14 cellular contexts compared by ENCODE assay signal in genomic region chr1:198933506-198933905, GRCh38.
DNase-seq lines count a peak whose midpoint lies in the region; ATAC-seq, FAIRE-seq and TF ChIP-seq lines count a peak whose summit lies in the region.
"Had no signal": no experiment of that assay in that cellular context is flagged by ENCODE, and none has a peak within 500 bp of the region (broad histone marks: within the 10 kb centered on the region; RNA-seq: fewer than 3 reads in every experiment).

No MANE protein-coding gene starts in this region.

- H3K4me2 ChIP-seq in A549 (peak overlapping the region; percentile 70), HCT116 (ENCODE audit: low read length) (peak overlapping the region; percentile 82; the same call in 1 of the 2 replicates)

- CTCF ChIA-PET in A549 (lab: Yijun Ruan, JAX) (interaction anchor here (0.6 kb wide), 1 partner anchor 1296 kb away, joined by 5 read pairs; no protein-coding TSS in a partner anchor), HCT116 (lab: Charles Lee) (no interaction called here), activated B cell treated with CpG ODN at 0.5 μM for 24 hours (lab: Charles Lee) (no interaction called here)

- H3K9me3 ChIP-seq in A549 (no peaks in the 10 kb centered on the region), HCT116 (ENCODE audit: control insufficient read depth in 1 of 2, insufficient read depth in 1 of 2, low read depth in 1 of 2, low read length in 2 of 2) (no peaks in the 10 kb centered on the region), testis (no peaks in the 10 kb centered on the region)
- H3K9me3 ChIP-seq: sigmoid colon had no signal

- WGBS in A549 (ENCODE audit: missing lambda C conversion rate), result 66% methylated on average over 3 of the region's 3 CpGs
- WGBS in testis, 2 donors, result 62 to 64% methylated on average over 3 of the region's 3 CpGs

- peak overlapping the region; percentile 55; the same call in 2 of the 3 replicates for H3K4me3 ChIP-seq in A549
- H3K4me3 ChIP-seq in HCT116 (replicated peaks in 1 of 2; ENCODE audit: low read depth in 1 of 2, low read length in 2 of 2), result no peak overlapping the region
- H3K4me3 ChIP-seq in kidney epithelial cell (ENCODE audit: low read depth, low read length), result peak overlapping the region; percentile 94
- H3K4me3 ChIP-seq in testis, result no peak overlapping the region
- H3K4me3 ChIP-seq: sigmoid colon had no signal

- ATAC-seq in A549 (no peak), HCT116 (no peak), activated B cell treated with CpG ODN at 0.5 μM for 24 hours (ENCODE audit: low read depth) (no peak), GM19395 (IDR thresholded peaks at IDR 0.05; ENCODE audit: unreplicated experiment) (no peak)
- ATAC-seq: activated T-helper 17 cell treated with anti-CD3 and anti-CD28 coated beads, Interleukin-2, amount 50 U/mL, for 72 hours had no signal

- H3K79me2 ChIP-seq in HCT116 (ENCODE audit: insufficient read depth, low read length), result peaks cover 60% of the 10 kb centered on the region

- peaks cover 48% of the 10 kb centered on the region for H3K4me1 Mint-ChIP-seq in activated B cell treated with CpG ODN at 0.5 μM for 24 hours

- TF ChIP-seq CTCF in A549 (IDR thresholded peaks at IDR 0.05) (no peak), HCT116 (IDR thresholded peaks at IDR 0.05 in 2 of 3, conservative IDR thresholded peaks at IDR 0.05 in 1 of 3; ENCODE audit: borderline replicate concordance in 1 of 3, insufficient read depth in 1 of 3, low read depth in 2 of 3, low read length in 2 of 3) (no peak), activated B cell treated with CpG ODN at 0.5 μM for 24 hours (IDR thresholded peaks at IDR 0.05) (no peak), kidney epithelial cell (IDR thresholded peaks at IDR 0.05; ENCODE audit: insufficient read depth, low read length, poor library complexity, severe bottlenecking) (no peak), testis (IDR thresholded peaks at IDR 0.05) (no peak)

- peaks cover 2% of the 10 kb centered on the region for H3K27me3 Mint-ChIP-seq in activated B cell treated with CpG ODN at 0.5 μM for 24 hours
- H3K27me3 Mint-ChIP-seq: activated T-helper 17 cell treated with anti-CD3 and anti-CD28 coated beads, Interleukin-2, amount 50 U/mL, for 72 hours had no signal

- H3K27me3 ChIP-seq in HCT116 (ENCODE audit: insufficient read depth, low read length) (no peaks in the 10 kb centered on the region), kidney epithelial cell (ENCODE audit: control insufficient read depth, insufficient read depth, low read length) (no peaks in the 10 kb centered on the region), testis (no peaks in the 10 kb centered on the region)
- H3K27me3 ChIP-seq: sigmoid colon had no signal

- H3K4me1 ChIP-seq in A549, result peaks cover 4% of the 10 kb centered on the region; the same call in 1 of the 3 replicates
- peaks cover 31 to 86% of the 10 kb centered on the region in 2 experiments for H3K4me1 ChIP-seq in HCT116 (ENCODE audit: control insufficient read depth in 1 of 2, insufficient read depth in 2 of 2, low read length in 2 of 2)
- H3K4me1 ChIP-seq in testis, result peaks cover 5% of the 10 kb centered on the region

- RAD21 ChIA-PET in HCT116 (lab: Charles Lee; ENCODE audit: low non-redundant PET in 1 of 2, low total read pairs in 2 of 2, uncharacterized antibody in 2 of 2, unreplicated experiment in 2 of 2), result no interaction called here

- intact Hi-C loops in HCT116 (cut with micrococcal nuclease), result no loop called here
- intact Hi-C loops in activated B cell treated with CpG ODN at 0.5 μM for 24 hours (cut with micrococcal nuclease), result loop anchor here (5.0 kb wide), 1 partner anchor 154 kb away; no protein-coding TSS in a partner anchor
- intact Hi-C loops in testis (cut with DNase I; ENCODE audit: low total_unique reads), result no loop called here

- peak overlapping the region; percentile 35 for H3K4me3 Mint-ChIP-seq in activated B cell treated with CpG ODN at 0.5 μM for 24 hours

- TF ChIP-seq POLR2A in A549 (IDR thresholded peaks at IDR 0.05; ENCODE audit: low read length) (no peak), HCT116 (IDR thresholded peaks at IDR 0.05; ENCODE audit: borderline replicate concordance, extremely low read depth, insufficient read depth, insufficient read length) (no peak), testis (IDR thresholded peaks at IDR 0.05) (no peak)

- no peaks in the 10 kb centered on the region for H3K9me3 Mint-ChIP-seq in activated B cell treated with CpG ODN at 0.5 μM for 24 hours
- H3K9me3 Mint-ChIP-seq: activated T-helper 17 cell treated with anti-CD3 and anti-CD28 coated beads, Interleukin-2, amount 50 U/mL, for 72 hours had no signal

- FAIRE-seq in A549 (lab: Jason Lieb, UNC), result no peak

- no TSS peak for BruUV-seq in HCT116 (replicated peaks; lab: Mats Ljungman, UMichigan)

- no peaks in the 10 kb centered on the region for H3K9me2 ChIP-seq in HCT116 (ENCODE audit: insufficient read depth)

- no peaks in the 10 kb centered on the region for H3K36me3 ChIP-seq in HCT116 (ENCODE audit: control insufficient read depth in 1 of 2, insufficient read depth in 2 of 2, low read length in 2 of 2)
- H3K36me3 ChIP-seq in kidney epithelial cell (ENCODE audit: control insufficient read depth, insufficient read depth, low read length), result no peaks in the 10 kb centered on the region
- H3K36me3 ChIP-seq in testis (ENCODE audit: low read depth, missing control alignments), result no peaks in the 10 kb centered on the region
- H3K36me3 ChIP-seq: sigmoid colon had no signal

- H3K36me3 Mint-ChIP-seq in activated B cell treated with CpG ODN at 0.5 μM for 24 hours (ENCODE audit: low read depth), result peaks cover 3% of the 10 kb centered on the region

- POLR2A ChIA-PET in A549 (lab: Yijun Ruan, JAX) (no interaction called here), HCT116 (lab: Charles Lee) (interaction anchor here (0.6 kb wide), 1 partner anchor 1807 kb away, joined by 4 read pairs; no protein-coding TSS in a partner anchor), activated B cell treated with CpG ODN at 0.5 μM for 24 hours (lab: Charles Lee) (interaction anchor here (1.1 to 1.2 kb wide), 2 partner anchors 11 to 14 kb away, joined by 3 to 5 read pairs; no protein-coding TSS in a partner anchor)

- H3K27ac ChIP-seq in A549 (no peak overlapping the region; a peak in 1 of 6 replicates), HCT116 (ENCODE audit: low read depth, low read length) (no peak overlapping the region), testis (no peak overlapping the region)

- H3K9ac ChIP-seq in HCT116 (ENCODE audit: low read length), result 0 out of 2 replicates have a peak overlapping the region, but pooled peaks have one; percentile 2

- TF ChIP-seq RAD21 in A549 (conservative IDR thresholded peaks at IDR 0.05 in 1 of 2, IDR thresholded peaks at IDR 0.05 in 1 of 2) (no peak), HCT116 (IDR thresholded peaks at IDR 0.05; ENCODE audit: low read depth) (no peak)

- DNase-seq in A549 (ENCODE audit: low read depth in 1 of 2, low spot score in 1 of 2) (no peak), HCT116 (ENCODE audit: low read depth, low spot score) (no peak), activated B cell treated with CpG ODN at 0.5 μM for 24 hours (no peak), kidney epithelial cell (ENCODE audit: low read depth) (no peak), COLO668 (lab: John Stamatoyannopoulos, UW; ENCODE audit: unreplicated experiment) (no peak), testis (no peak)
- no peak for DNase-seq in activated CD4-positive, alpha-beta T cell treated with anti-CD3 and anti-CD28 coated beads, Interleukin-2, amount 50 U/mL, for 1 hour
- DNase-seq: COR-L47; effector memory CD4-positive, alpha-beta T cell; kidney glomerular epithelial cell; NCI-H2029 treated with DMSO at 0.1 percent for 48 hours; sigmoid colon had no signal

- no peak overlapping the region for H3K27ac Mint-ChIP-seq in activated B cell treated with CpG ODN at 0.5 μM for 24 hours
- H3K27ac Mint-ChIP-seq: activated T-helper 17 cell treated with anti-CD3 and anti-CD28 coated beads, Interleukin-2, amount 50 U/mL, for 72 hours had no signal

- H2AFZ ChIP-seq in HCT116 (ENCODE audit: low read depth, low read length, poor library complexity, severe bottlenecking), result no peak overlapping the region

- TF ChIP-seq EP300 in A549 (IDR thresholded peaks at IDR 0.05), result no peak

- H4K20me1 ChIP-seq in HCT116 (ENCODE audit: insufficient read depth), result no peaks in the 10 kb centered on the region

TF ChIP-seq in A549, 52 proteins besides CTCF, POLR2A, EP300 and RAD21 (continues in another document):
- TF ChIP-seq, protein P1, sequence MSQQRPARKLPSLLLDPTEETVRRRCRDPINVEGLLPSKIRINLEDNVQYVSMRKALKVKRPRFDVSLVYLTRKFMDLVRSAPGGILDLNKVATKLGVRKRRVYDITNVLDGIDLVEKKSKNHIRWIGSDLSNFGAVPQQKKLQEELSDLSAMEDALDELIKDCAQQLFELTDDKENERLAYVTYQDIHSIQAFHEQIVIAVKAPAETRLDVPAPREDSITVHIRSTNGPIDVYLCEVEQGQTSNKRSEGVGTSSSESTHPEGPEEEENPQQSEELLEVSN (IDR thresholded peaks at IDR 0.05; ENCODE audit: borderline replicate concordance, low read depth), result no peak
- TF ChIP-seq MYC (IDR thresholded peaks at IDR 0.05; ENCODE audit: borderline replicate concordance, low read length) (no peak), JUN (IDR thresholded peaks at IDR 0.05) (no peak), ZC3H11A (IDR thresholded peaks at IDR 0.05) (no peak), TP53 (CRISPR knock-in tag; IDR thresholded peaks at IDR 0.05) (no peak), RNF2 (IDR thresholded peaks at IDR 0.05; ENCODE audit: borderline replicate concordance, low read depth) (no peak), HEYL (CRISPR knock-in tag; IDR thresholded peaks at IDR 0.05) (no peak), ZNF302 (CRISPR knock-in tag; IDR thresholded peaks at IDR 0.05) (no peak), HOXA7 (CRISPR knock-in tag; IDR thresholded peaks at IDR 0.05) (no peak)

TF ChIP-seq in HCT116, 20 proteins besides CTCF, POLR2A, EP300 and RAD21 (continues in another document):
- TF ChIP-seq YY1 (IDR thresholded peaks at IDR 0.05; ENCODE audit: extremely low read depth, insufficient replicate concordance, low read depth, low read length) (no peak), ELF1 (IDR thresholded peaks at IDR 0.05; ENCODE audit: borderline replicate concordance, low read depth) (no peak), SRF (IDR thresholded peaks at IDR 0.05; ENCODE audit: low read depth) (no peak), EZH2phosphoT487 (IDR thresholded peaks at IDR 0.05; ENCODE audit: borderline replicate concordance) (no peak)

Comparison
In these comparisons a context has a peak if more than half of its experiments do, and no peak if none do; other contexts are left out.
1. H3K4me3 ChIP-seq: peak in A549 (single experiment) and kidney epithelial cell (single experiment); none in HCT116 (0 of 2) and testis (0 of 2).